ENCODE assay signal across 6 cellular contexts in genomic region chr16:12381662-12382061, GRCh38.
"Had no signal": no experiment of that assay in that cellular context is flagged by ENCODE, and none has a peak within 500 bp of the region (broad histone marks: within the 10 kb centered on the region; RNA-seq: fewer than 3 reads in every experiment).

No MANE protein-coding gene starts in this region.

- ATAC-seq: GM12878 had no signal

- H3K4me3 ChIP-seq: GM12878 had no signal

- DNase-seq: GDM1, GF-D8 had no signal

- FAIRE-seq: G401.6, GM12878, GM18507, GM19239 had no signal
